In genomic region chr4:85084371-85085170, GRCh38 we compare ENCODE assay signal across 8 cellular contexts.
DNase-seq lines count a peak whose midpoint lies in the region; ATAC-seq and TF ChIP-seq lines count a peak whose summit lies in the region.

No MANE protein-coding gene starts in this region.

- H3K27me3 ChIP-seq in osteoblast (ENCODE audit: insufficient read depth, low read length): no peaks in the 10 kb centered on the region

- DNase-seq in AML-193 (lab: John Stamatoyannopoulos, UW): peak; percentile 26
- peak; percentile 78 for DNase-seq in NCI-H1105 treated with DMSO at 0.1 percent for 48 hours (lab: John Stamatoyannopoulos, UW)
- DNase-seq in SKM-1 treated with dmso at 0.1 percent for 144 hours (lab: John Stamatoyannopoulos, UW; ENCODE audit: unreplicated experiment): peak; percentile 32
- peak; percentile 86 for DNase-seq in fibroblast of the aortic adventitia (ENCODE audit: low read depth)
- DNase-seq in osteoblast (ENCODE audit: insufficient read length, low spot score, missing footprints): no peak
- no peak for DNase-seq in stimulated activated effector memory CD8-positive, alpha-beta T cell treated with anti-CD3 and anti-CD28 coated beads, Interleukin-12 subunit alpha, Interleukin-12 subunit beta, amount 100 ng/mL, for 72 hours (ENCODE audit: low spot score in 2 of 2)

- H3K4me3 ChIP-seq in fibroblast of the aortic adventitia (ENCODE audit: low read depth, low read length): no peak overlapping the region
- H3K4me3 ChIP-seq in osteoblast (ENCODE audit: insufficient read depth, low read length): no peak overlapping the region

- no peaks in the 10 kb centered on the region for H3K36me3 Mint-ChIP-seq in stimulated activated effector memory CD8-positive, alpha-beta T cell treated with anti-CD3 and anti-CD28 coated beads, Interleukin-12 subunit alpha, Interleukin-12 subunit beta, amount 100 ng/mL, for 72 hours

- no peaks in the 10 kb centered on the region for H4K20me1 ChIP-seq in osteoblast (ENCODE audit: insufficient read depth, low read length)

- no peaks in the 10 kb centered on the region for H3K36me3 ChIP-seq in osteoblast (ENCODE audit: insufficient read depth, low read length)

- no peaks in the 10 kb centered on the region for H3K79me2 ChIP-seq in osteoblast (ENCODE audit: insufficient read depth, low read length)

- ATAC-seq in GM18498 (IDR thresholded peaks at IDR 0.05; ENCODE audit: unreplicated experiment) (peak; percentile 91), HG02759 (IDR thresholded peaks at IDR 0.05; ENCODE audit: unreplicated experiment) (peak; percentile 89)
- ATAC-seq in stimulated activated effector memory CD8-positive, alpha-beta T cell treated with anti-CD3 and anti-CD28 coated beads, Interleukin-12 subunit alpha, Interleukin-12 subunit beta, amount 100 ng/mL, for 72 hours: no peak

- H3K4me3 Mint-ChIP-seq in stimulated activated effector memory CD8-positive, alpha-beta T cell treated with anti-CD3 and anti-CD28 coated beads, Interleukin-12 subunit alpha, Interleukin-12 subunit beta, amount 100 ng/mL, for 72 hours: no peak overlapping the region

- no peak overlapping the region for H2AFZ ChIP-seq in osteoblast (ENCODE audit: low read length)

- H3K4me1 Mint-ChIP-seq in stimulated activated effector memory CD8-positive, alpha-beta T cell treated with anti-CD3 and anti-CD28 coated beads, Interleukin-12 subunit alpha, Interleukin-12 subunit beta, amount 100 ng/mL, for 72 hours: no peaks in the 10 kb centered on the region

- no peaks in the 10 kb centered on the region for H3K4me1 ChIP-seq in osteoblast (ENCODE audit: insufficient read depth, low read length)

- H3K9me3 Mint-ChIP-seq in stimulated activated effector memory CD8-positive, alpha-beta T cell treated with anti-CD3 and anti-CD28 coated beads, Interleukin-12 subunit alpha, Interleukin-12 subunit beta, amount 100 ng/mL, for 72 hours: peaks cover 2% of the 10 kb centered on the region

- TF ChIP-seq CTCF in fibroblast of the aortic adventitia (IDR thresholded peaks at IDR 0.05; ENCODE audit: insufficient read depth, low read length): peak; percentile 82
- peak; percentile 69 for TF ChIP-seq CTCF in osteoblast (IDR thresholded peaks at IDR 0.05; ENCODE audit: extremely low read depth, low read depth, low read length)

- H3K9me3 ChIP-seq in osteoblast (ENCODE audit: low read depth, low read length): no peaks in the 10 kb centered on the region

- H3K4me2 ChIP-seq in osteoblast (ENCODE audit: insufficient read depth, low read length): peak overlapping the region; percentile 27

- H3K27ac ChIP-seq in osteoblast (ENCODE audit: low read depth, low read length): no peak overlapping the region

- H3K27ac Mint-ChIP-seq in stimulated activated effector memory CD8-positive, alpha-beta T cell treated with anti-CD3 and anti-CD28 coated beads, Interleukin-12 subunit alpha, Interleukin-12 subunit beta, amount 100 ng/mL, for 72 hours: no peak overlapping the region

Comparison
In these comparisons a context has a peak if more than half of its experiments do, and no peak if none do; other contexts are left out.
1. DNase-seq: peak in AML-193 (2 of 2), NCI-H1105 treated with DMSO at 0.1 percent for 48 hours (single experiment), SKM-1 treated with dmso at 0.1 percent for 144 hours (single experiment) and fibroblast of the aortic adventitia (single experiment); none in osteoblast (single experiment) and stimulated activated effector memory CD8-positive, alpha-beta T cell treated with anti-CD3 and anti-CD28 coated beads, Interleukin-12 subunit alpha, Interleukin-12 subunit beta, amount 100 ng/mL, for 72 hours (0 of 2).